Comparison of ENCODE assay signal across 1 cellular context in the genomic region with DNA sequence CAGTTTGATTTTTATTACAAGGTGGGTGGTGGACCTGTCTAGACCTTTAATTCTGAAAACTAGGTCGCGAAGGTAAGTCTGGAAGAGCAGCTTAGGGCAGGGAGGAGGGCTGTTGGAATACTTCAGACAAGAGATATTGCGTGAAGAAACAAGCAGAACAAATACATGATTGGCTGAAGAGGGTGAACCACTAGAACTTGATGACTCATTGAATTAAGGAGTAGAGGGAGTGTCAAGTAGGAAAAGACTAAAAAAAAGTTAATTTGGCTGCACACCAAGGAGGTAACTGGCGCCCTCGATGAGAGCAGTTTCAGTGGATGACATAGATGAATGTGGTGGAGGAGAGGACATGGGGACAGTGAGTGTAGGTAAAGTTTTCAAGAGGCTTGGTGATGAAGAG.
TF ChIP-seq lines count a peak whose summit lies in the region.

No MANE protein-coding gene starts in this region.

TF ChIP-seq in K562, 482 proteins besides CTCF, POLR2A, EP300 and RAD21 (continued from another document):
- TF ChIP-seq, protein P1, sequence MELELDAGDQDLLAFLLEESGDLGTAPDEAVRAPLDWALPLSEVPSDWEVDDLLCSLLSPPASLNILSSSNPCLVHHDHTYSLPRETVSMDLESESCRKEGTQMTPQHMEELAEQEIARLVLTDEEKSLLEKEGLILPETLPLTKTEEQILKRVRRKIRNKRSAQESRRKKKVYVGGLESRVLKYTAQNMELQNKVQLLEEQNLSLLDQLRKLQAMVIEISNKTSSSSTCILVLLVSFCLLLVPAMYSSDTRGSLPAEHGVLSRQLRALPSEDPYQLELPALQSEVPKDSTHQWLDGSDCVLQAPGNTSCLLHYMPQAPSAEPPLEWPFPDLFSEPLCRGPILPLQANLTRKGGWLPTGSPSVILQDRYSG (tag; conservative IDR thresholded peaks at IDR 0.05; ENCODE audit: low read depth) = no peak
- no peak for TF ChIP-seq STAT5A (IDR thresholded peaks at IDR 0.05; ENCODE audit: borderline replicate concordance, low read length)
- no peak for TF ChIP-seq TAF7 (tag; IDR thresholded peaks at IDR 0.05)
- TF ChIP-seq ETV1 (tag; conservative IDR thresholded peaks at IDR 0.05; ENCODE audit: low read depth) = no peak
- TF ChIP-seq CEBPG (CRISPR knock-in tag; IDR thresholded peaks at IDR 0.05) = no peak
- no peak for TF ChIP-seq CEBPG (tag; conservative IDR thresholded peaks at IDR 0.05 in 1 of 2, IDR thresholded peaks at IDR 0.05 in 1 of 2)
